30 cellular contexts compared by ENCODE assay signal in the genomic region with DNA sequence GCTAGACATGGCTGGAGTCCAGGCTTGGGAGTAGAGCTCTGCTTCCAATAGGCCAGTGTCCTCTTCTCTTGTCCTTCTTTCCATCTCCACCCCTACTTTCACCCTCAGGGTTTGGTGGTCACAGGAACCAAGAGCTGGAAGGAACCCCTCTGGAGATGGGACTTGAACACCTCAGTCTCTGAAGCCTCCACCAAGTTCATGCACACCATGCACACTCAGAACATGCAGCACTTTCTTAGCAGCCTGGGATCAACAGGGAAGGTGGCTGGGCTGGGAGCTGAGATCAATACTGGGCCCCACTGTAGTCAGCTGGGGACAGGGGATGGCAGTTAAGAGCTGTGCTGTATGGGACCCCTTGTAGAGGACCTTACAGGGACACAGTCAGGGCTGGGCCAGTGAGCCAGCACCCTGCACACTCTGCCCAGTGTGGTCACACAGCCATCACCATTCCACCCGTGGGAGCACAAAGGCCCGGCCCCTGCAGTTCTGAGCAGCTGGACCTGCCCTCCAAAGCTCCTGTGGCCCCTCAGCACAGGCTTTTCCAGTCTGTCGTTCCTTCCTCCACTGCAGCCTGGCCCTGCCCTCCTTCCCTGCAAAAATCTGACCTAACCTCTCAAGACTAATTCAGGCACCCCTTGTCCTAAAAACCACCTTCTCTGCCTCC. TPM values are rescaled to one million over a fixed set of nuclear protein-coding genes. Genes with fewer than 3 reads are reported as not detected.
"Had no signal": no experiment of that assay in that cellular context is flagged by ENCODE, and none has a peak within 500 bp of the region (broad histone marks: within the 10 kb centered on the region; RNA-seq: fewer than 3 reads in every experiment).

No MANE protein-coding gene starts in this region.

- H3K4me3 Mint-ChIP-seq: activated naive CD8-positive, alpha-beta T cell treated with anti-CD3 and anti-CD28 coated beads for 36 hours; activated T-cell treated with anti-CD3 and anti-CD28 coated beads, Interleukin-2, amount 50 U/mL, for 24 hours; activated T-helper 17 cell treated with anti-CD3 and anti-CD28 coated beads, Interleukin-2, amount 50 U/mL, for 72 hours; immature natural killer cell; natural killer cell treated with Interleukin-12 subunit alpha and Interleukin-12 subunit beta and Interleukin-15 and Interleukin-18, amount 100 ng/mL, for 72 hours; stimulated activated naive CD8-positive, alpha-beta T cell treated with anti-CD3 and anti-CD28 coated beads, Interleukin-15, amount 100 ng/mL, for 72 hours; WTC11 had no signal

- H3K4me1 Mint-ChIP-seq: activated naive CD8-positive, alpha-beta T cell treated with anti-CD3 and anti-CD28 coated beads for 36 hours; activated T-helper 17 cell treated with anti-CD3 and anti-CD28 coated beads, Interleukin-2, amount 50 U/mL, for 72 hours; WTC11 had no signal

- H3K9me3 Mint-ChIP-seq: activated naive CD8-positive, alpha-beta T cell treated with anti-CD3 and anti-CD28 coated beads for 36 hours; activated T-cell treated with anti-CD3 and anti-CD28 coated beads, Interleukin-2, amount 50 U/mL, for 24 hours; activated T-helper 17 cell treated with anti-CD3 and anti-CD28 coated beads, Interleukin-2, amount 50 U/mL, for 72 hours; immature natural killer cell; natural killer cell treated with Interleukin-12 subunit alpha and Interleukin-12 subunit beta and Interleukin-15 and Interleukin-18, amount 100 ng/mL, for 72 hours; stimulated activated naive CD8-positive, alpha-beta T cell treated with anti-CD3 and anti-CD28 coated beads, Interleukin-15, amount 100 ng/mL, for 72 hours had no signal

- H3K36me3 ChIP-seq: breast epithelium, heart right ventricle, left lung, pancreas, tibial artery had no signal

- H3K36me3 Mint-ChIP-seq: activated naive CD8-positive, alpha-beta T cell treated with anti-CD3 and anti-CD28 coated beads for 36 hours; immature natural killer cell; natural killer cell treated with Interleukin-12 subunit alpha and Interleukin-12 subunit beta and Interleukin-15 and Interleukin-18, amount 100 ng/mL, for 72 hours had no signal

- H3K27me3 ChIP-seq: left lung, pancreas, tibial artery had no signal

- ATAC-seq: activated T-helper 17 cell treated with anti-CD3 and anti-CD28 coated beads, Interleukin-2, amount 50 U/mL, for 72 hours; heart right ventricle; left lung; natural killer cell treated with Interleukin-12 subunit alpha and Interleukin-12 subunit beta and Interleukin-15 and Interleukin-18, amount 100 ng/mL, for 72 hours; pancreas; right cardiac atrium; stimulated activated naive CD8-positive, alpha-beta T cell treated with anti-CD3 and anti-CD28 coated beads, Interleukin-15, amount 100 ng/mL, for 72 hours; WTC11 had no signal

- H3K4me1 ChIP-seq: breast epithelium, heart right ventricle, left lung, pancreas, tibial artery had no signal

- H3K27ac ChIP-seq: breast epithelium, heart right ventricle, left lung, pancreas, tibial artery had no signal

- H3K27ac Mint-ChIP-seq: activated naive CD8-positive, alpha-beta T cell treated with anti-CD3 and anti-CD28 coated beads for 36 hours; activated T-cell treated with anti-CD3 and anti-CD28 coated beads, Interleukin-2, amount 50 U/mL, for 24 hours; activated T-helper 17 cell treated with anti-CD3 and anti-CD28 coated beads, Interleukin-2, amount 50 U/mL, for 72 hours; natural killer cell treated with Interleukin-12 subunit alpha and Interleukin-12 subunit beta and Interleukin-15 and Interleukin-18, amount 100 ng/mL, for 72 hours; WTC11 had no signal

- H3K27me3 Mint-ChIP-seq: activated naive CD8-positive, alpha-beta T cell treated with anti-CD3 and anti-CD28 coated beads for 36 hours; activated T-cell treated with anti-CD3 and anti-CD28 coated beads, Interleukin-2, amount 50 U/mL, for 24 hours; activated T-helper 17 cell treated with anti-CD3 and anti-CD28 coated beads, Interleukin-2, amount 50 U/mL, for 72 hours; natural killer cell treated with Interleukin-12 subunit alpha and Interleukin-12 subunit beta and Interleukin-15 and Interleukin-18, amount 100 ng/mL, for 72 hours; stimulated activated naive CD8-positive, alpha-beta T cell treated with anti-CD3 and anti-CD28 coated beads, Interleukin-15, amount 100 ng/mL, for 72 hours had no signal

- H3K4me3 ChIP-seq: breast epithelium, heart right ventricle, left lung, pancreas, tibial artery had no signal

- H3K9me3 ChIP-seq: breast epithelium, heart right ventricle, left lung, pancreas, tibial artery had no signal

- DNase-seq: activated CD4-positive, alpha-beta T cell treated with anti-CD3 and anti-CD28 coated beads, Interleukin-2, amount 50 U/mL, for 4 hours; activated CD8-positive, alpha-beta memory T cell treated with anti-CD3 and anti-CD28 coated beads for 24 hours; activated CD8-positive, alpha-beta memory T cell treated with anti-CD3 and anti-CD28 coated beads, Interleukin-2, amount 50 U/mL, for 4 hours; activated naive CD4-positive, alpha-beta T cell treated with Interleukin-2 at 50 U/mL for 16 hours; activated naive CD8-positive, alpha-beta T cell treated with anti-CD3 and anti-CD28 coated beads for 36 hours; activated T-cell treated with anti-CD3 and anti-CD28 coated beads, Interleukin-2, amount 50 U/mL, for 24 hours; amniotic stem cell; cerebellar nuclear complex; cortex of kidney; foreskin fibroblast; heart right ventricle; immature natural killer cell; kidney glomerular epithelial cell; mammary epithelial cell; pancreas; right cardiac atrium; stimulated activated CD4-positive, alpha-beta T cell treated with anti-CD3 and anti-CD28 coated beads, Interleukin-4, amount 100 ng/mL, for 24 hours; stimulated activated naive CD8-positive, alpha-beta T cell treated with anti-CD3 and anti-CD28 coated beads, Interleukin-15, amount 100 ng/mL, for 72 hours; T1000; tibial artery had no signal

RNA-seq across cellular contexts. Expression of a gene that starts 47.7 kb away (rescaled TPM):
- total RNA-seq: activated T-helper 17 cell treated with anti-CD3 and anti-CD28 coated beads, Interleukin-2, amount 50 U/mL, for 72 hours; breast epithelium; epithelial cell of proximal tubule; fibroblast of lung; heart right ventricle; left lung; mammary epithelial cell; natural killer cell treated with Interleukin-12 subunit alpha and Interleukin-12 subunit beta and Interleukin-15 and Interleukin-18, amount 100 ng/mL, for 72 hours; pancreas; pulmonary artery endothelial cell; right cardiac atrium; T-helper 1 cell treated with Interleukin-12 subunit alpha and Interleukin-12 subunit beta and Interleukin-4 antibody, amounts not matched to agents 30 ng/mL and 1 ng/mL, for 36 hours; urinary bladder had no signal
